In genomic region chr6:157977176-157977804, GRCh38 we compare ENCODE assay signal across 1 cellular context.
TF ChIP-seq lines count a peak whose summit lies in the region.

No MANE protein-coding gene starts in this region.

TF ChIP-seq in IMR-90, 13 proteins besides CTCF, POLR2A, EP300 and RAD21:
- TF ChIP-seq RFX5 (IDR thresholded peaks at IDR 0.05; ENCODE audit: low read depth, low read length) (no peak), SMC3 (IDR thresholded peaks at IDR 0.05; ENCODE audit: low read depth, low read length) (no peak), NFE2L2 (IDR thresholded peaks at IDR 0.05; ENCODE audit: low read depth, low read length) (no peak), MXI1 (IDR thresholded peaks at IDR 0.05; ENCODE audit: borderline replicate concordance, low read depth, low read length) (no peak), MAZ (IDR thresholded peaks at IDR 0.05; ENCODE audit: borderline replicate concordance, low read depth, low read length) (no peak), CHD1 (IDR thresholded peaks at IDR 0.05; ENCODE audit: low read depth, low read length) (no peak), USF2 (IDR thresholded peaks at IDR 0.05; ENCODE audit: low read depth, low read length) (no peak), RCOR1 (IDR thresholded peaks at IDR 0.05; ENCODE audit: insufficient replicate concordance, low read length) (no peak), BHLHE40 (IDR thresholded peaks at IDR 0.05; ENCODE audit: low read depth, low read length) (no peak), ELK1 (IDR thresholded peaks at IDR 0.05; ENCODE audit: borderline replicate concordance, low read depth, low read length) (no peak), CEBPB (IDR thresholded peaks at IDR 0.05; ENCODE audit: low read depth, low read length) (no peak)
